In the genomic region with DNA sequence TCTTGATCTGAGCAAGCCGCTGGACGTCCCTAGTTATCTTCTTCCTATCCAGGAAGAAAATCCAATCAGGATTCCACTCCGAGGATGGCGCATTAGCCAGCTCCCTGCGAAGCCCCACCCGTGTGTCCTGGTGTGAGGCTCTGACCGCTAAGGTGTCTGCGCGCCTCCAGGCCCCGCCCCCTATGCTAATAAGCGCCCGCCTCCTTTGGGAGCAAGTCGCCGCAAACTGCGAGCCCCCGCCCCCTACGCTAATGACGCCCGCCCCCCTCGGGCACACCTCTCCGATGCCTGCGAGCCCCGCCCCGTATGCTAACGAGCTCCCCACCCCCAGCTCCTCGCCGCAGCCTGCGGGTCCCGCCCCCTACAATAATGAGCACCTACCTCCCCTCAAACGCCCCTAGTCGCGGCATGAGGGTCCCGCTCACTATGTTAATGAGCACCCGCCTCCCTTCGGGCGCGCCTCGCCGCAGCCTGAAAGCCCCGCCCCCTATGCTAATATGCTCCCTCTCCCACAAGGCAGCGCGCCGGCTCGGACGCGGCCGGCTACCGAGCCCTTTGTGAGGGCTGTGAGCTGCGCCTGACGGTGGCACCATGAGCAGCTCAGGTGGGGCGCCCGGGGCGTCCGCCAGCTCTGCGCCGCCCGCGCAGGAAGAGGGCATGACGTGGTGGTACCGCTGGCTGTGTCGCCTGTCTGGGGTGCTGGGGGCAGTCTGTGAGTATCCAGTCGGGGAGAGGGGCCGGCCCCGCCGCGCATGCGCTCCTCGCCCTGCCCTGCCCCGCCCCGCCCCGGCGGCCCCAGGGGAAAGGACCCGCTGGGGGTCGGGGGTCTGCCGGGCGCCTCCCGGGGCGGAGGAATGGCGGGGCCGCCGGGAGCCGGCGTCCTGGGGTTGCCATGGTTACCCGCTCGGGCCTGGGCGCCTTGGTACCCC, we compare ENCODE assay signal across 8 cellular contexts. TPM values are rescaled to one million over a fixed set of nuclear protein-coding genes. Genes with fewer than 3 reads are reported as not detected.
DNase-seq lines count a peak whose midpoint lies in the region; ATAC-seq and TF ChIP-seq lines count a peak whose summit lies in the region.

A gene (plus strand): TSS at position 503 of the 929 bp plus-strand sequence. CDS start 89 bp downstream, at position 592.

- H3K9ac ChIP-seq in smooth muscle cell (ENCODE audit: low read depth) = peak within 1 kb of the TSS; percentile 92

- peaks cover 27% of the 10 kb centered on the region for H4K20me1 ChIP-seq in smooth muscle cell (ENCODE audit: low read depth)

- H3K9me3 Mint-ChIP-seq in WTC11 = no peaks in the 10 kb centered on the region
- H3K9me3 Mint-ChIP-seq in immature natural killer cell = no peaks in the 10 kb centered on the region

- DNase-seq in NCI-H2196 treated with DMSO at 0.1 percent for 48 hours (lab: John Stamatoyannopoulos, UW; ENCODE audit: unreplicated experiment) (peak; percentile 99), WTC11 (ENCODE audit: low spot score) (peak; percentile 99), cardiac fibroblast (ENCODE audit: low read depth in 2 of 2) (peak; percentile 92 to 96), immature natural killer cell (peak; percentile 91 to 92 (median 91)), smooth muscle cell (lab: John Stamatoyannopoulos, UW; ENCODE audit: unreplicated experiment) (peak; percentile 98)

- H3F3A ChIP-seq in smooth muscle cell (ENCODE audit: low read depth) = no peaks in the 10 kb centered on the region

- no peaks in the 10 kb centered on the region for H3K36me3 Mint-ChIP-seq in WTC11
- H3K36me3 Mint-ChIP-seq in immature natural killer cell = no peaks in the 10 kb centered on the region

- H2AFZ ChIP-seq in ACC112 (ENCODE audit: low read length, unreplicated experiment) = peak within 1 kb of the TSS; percentile 41
- H2AFZ ChIP-seq in smooth muscle cell (ENCODE audit: low read depth) = peak within 1 kb of the TSS; percentile 89

- H3K27ac ChIP-seq in ACC112 (ENCODE audit: low read depth, low read length) (peak within 1 kb of the TSS; percentile 50), smooth muscle cell (ENCODE audit: low read depth) (peak within 1 kb of the TSS; percentile 79)

- H3K4me3 ChIP-seq in ACC112 (ENCODE audit: low read depth, low read length) (peak within 1 kb of the TSS; percentile 75), cardiac fibroblast (replicated peaks in 1 of 2; ENCODE audit: low read depth in 2 of 2, low read length in 2 of 2) (peak within 1 kb of the TSS; percentile 61 to 86), smooth muscle cell (peak within 1 kb of the TSS; percentile 89)

- H3K4me1 Mint-ChIP-seq in WTC11 = peaks cover 31% of the 10 kb centered on the region
- peaks cover 9 to 12% of the 10 kb centered on the region in 2 donors for H3K4me1 Mint-ChIP-seq in immature natural killer cell

- H3K27me3 Mint-ChIP-seq in WTC11 (ENCODE audit: low read depth) (no peaks in the 10 kb centered on the region), immature natural killer cell (ENCODE audit: low read depth in 3 of 3) (peaks cover 0 to 7% (median 2%) of the 10 kb centered on the region in 3 donors)

- H3K27ac Mint-ChIP-seq in WTC11 (peak within 1 kb of the TSS; percentile 96), immature natural killer cell (peak within 1 kb of the TSS; percentile 84 to 96 (median 92))

- POLR2A ChIA-PET in WTC11 (lab: Charles Lee) = interaction anchor here (0.6 to 2.6 kb wide), 5 partner anchors 9 to 112 kb away, joined by 3 to 10 read pairs (median 4); a partner anchor contains a TSS

- H3K4me3 Mint-ChIP-seq in WTC11 (peak within 1 kb of the TSS; percentile 82), immature natural killer cell (peak within 1 kb of the TSS; percentile 86 to 94 (median 92))

- TF ChIP-seq CTCF in WTC11 (IDR thresholded peaks at IDR 0.05) = no peak
- TF ChIP-seq CTCF in cardiac fibroblast (IDR thresholded peaks at IDR 0.05; ENCODE audit: low read depth, low read length) = no peak
- TF ChIP-seq CTCF in smooth muscle cell (IDR thresholded peaks at IDR 0.05; ENCODE audit: borderline replicate concordance, insufficient read depth, poor library complexity, severe bottlenecking) = no peak

- H3K36me3 ChIP-seq in ACC112 (ENCODE audit: insufficient read depth, low read length) (no peaks in the 10 kb centered on the region), smooth muscle cell (ENCODE audit: low read depth) (no peaks in the 10 kb centered on the region)

- H3K4me2 ChIP-seq in smooth muscle cell = peak within 1 kb of the TSS; percentile 91

- H3K27me3 ChIP-seq in ACC112 (ENCODE audit: insufficient read depth, low read length) (no peaks in the 10 kb centered on the region), smooth muscle cell (ENCODE audit: low read depth) (no peaks in the 10 kb centered on the region)

- peak; percentile 61 for ATAC-seq in GM18873 (IDR thresholded peaks at IDR 0.05; ENCODE audit: low FRiP score, unreplicated experiment)
- peak; percentile 64 for ATAC-seq in HG03135 (IDR thresholded peaks at IDR 0.05; ENCODE audit: unreplicated experiment)
- peak; percentile 88 for ATAC-seq in WTC11

- H3K79me2 ChIP-seq in ACC112 (ENCODE audit: control insufficient read depth, insufficient read depth, low read length, unreplicated experiment) = no peaks in the 10 kb centered on the region
- no peaks in the 10 kb centered on the region for H3K79me2 ChIP-seq in smooth muscle cell (ENCODE audit: low read depth)

- H3K9me3 ChIP-seq in smooth muscle cell (replicated peaks; ENCODE audit: low read depth) = no peaks in the 10 kb centered on the region

- CTCF ChIA-PET in WTC11 (lab: Charles Lee) = interaction anchor here (0.7 to 2.9 kb wide), 29 partner anchors 9 to 432 kb away, joined by 3 to 29 read pairs (median 6); a partner anchor contains a TSS

- H3K4me1 ChIP-seq in ACC112 (ENCODE audit: control insufficient read depth, insufficient read depth, low read length, unreplicated experiment) (peaks cover 13% of the 10 kb centered on the region), smooth muscle cell (ENCODE audit: low read depth) (peaks cover 12% of the 10 kb centered on the region)

- WGBS in smooth muscle cell (ENCODE audit: low lambda C conversion rate) = under 1% methylated on average over 46 of the region's 86 CpGs

TF ChIP-seq in WTC11, 78 proteins besides CTCF, POLR2A, EP300 and RAD21 (continues in another document):
- TF ChIP-seq GTF2I (CRISPR knock-in tag; conservative IDR thresholded peaks at IDR 0.05) = no peak
- TF ChIP-seq SP1 (CRISPR knock-in tag; conservative IDR thresholded peaks at IDR 0.05) = peak; percentile 73
- TF ChIP-seq, protein P1, sequence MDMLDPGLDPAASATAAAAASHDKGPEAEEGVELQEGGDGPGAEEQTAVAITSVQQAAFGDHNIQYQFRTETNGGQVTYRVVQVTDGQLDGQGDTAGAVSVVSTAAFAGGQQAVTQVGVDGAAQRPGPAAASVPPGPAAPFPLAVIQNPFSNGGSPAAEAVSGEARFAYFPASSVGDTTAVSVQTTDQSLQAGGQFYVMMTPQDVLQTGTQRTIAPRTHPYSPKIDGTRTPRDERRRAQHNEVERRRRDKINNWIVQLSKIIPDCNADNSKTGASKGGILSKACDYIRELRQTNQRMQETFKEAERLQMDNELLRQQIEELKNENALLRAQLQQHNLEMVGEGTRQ (CRISPR knock-in tag; IDR thresholded peaks at IDR 0.05) = 0 out of 2 replicates have a peak, but pooled peaks have one; percentile 12
- TF ChIP-seq, protein P2, sequence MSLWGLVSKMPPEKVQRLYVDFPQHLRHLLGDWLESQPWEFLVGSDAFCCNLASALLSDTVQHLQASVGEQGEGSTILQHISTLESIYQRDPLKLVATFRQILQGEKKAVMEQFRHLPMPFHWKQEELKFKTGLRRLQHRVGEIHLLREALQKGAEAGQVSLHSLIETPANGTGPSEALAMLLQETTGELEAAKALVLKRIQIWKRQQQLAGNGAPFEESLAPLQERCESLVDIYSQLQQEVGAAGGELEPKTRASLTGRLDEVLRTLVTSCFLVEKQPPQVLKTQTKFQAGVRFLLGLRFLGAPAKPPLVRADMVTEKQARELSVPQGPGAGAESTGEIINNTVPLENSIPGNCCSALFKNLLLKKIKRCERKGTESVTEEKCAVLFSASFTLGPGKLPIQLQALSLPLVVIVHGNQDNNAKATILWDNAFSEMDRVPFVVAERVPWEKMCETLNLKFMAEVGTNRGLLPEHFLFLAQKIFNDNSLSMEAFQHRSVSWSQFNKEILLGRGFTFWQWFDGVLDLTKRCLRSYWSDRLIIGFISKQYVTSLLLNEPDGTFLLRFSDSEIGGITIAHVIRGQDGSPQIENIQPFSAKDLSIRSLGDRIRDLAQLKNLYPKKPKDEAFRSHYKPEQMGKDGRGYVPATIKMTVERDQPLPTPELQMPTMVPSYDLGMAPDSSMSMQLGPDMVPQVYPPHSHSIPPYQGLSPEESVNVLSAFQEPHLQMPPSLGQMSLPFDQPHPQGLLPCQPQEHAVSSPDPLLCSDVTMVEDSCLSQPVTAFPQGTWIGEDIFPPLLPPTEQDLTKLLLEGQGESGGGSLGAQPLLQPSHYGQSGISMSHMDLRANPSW (CRISPR knock-in tag; conservative IDR thresholded peaks at IDR 0.05; ENCODE audit: low read depth) = no peak
- TF ChIP-seq EMX1 (CRISPR knock-in tag; IDR thresholded peaks at IDR 0.05) = no peak
- TF ChIP-seq, protein P3, sequence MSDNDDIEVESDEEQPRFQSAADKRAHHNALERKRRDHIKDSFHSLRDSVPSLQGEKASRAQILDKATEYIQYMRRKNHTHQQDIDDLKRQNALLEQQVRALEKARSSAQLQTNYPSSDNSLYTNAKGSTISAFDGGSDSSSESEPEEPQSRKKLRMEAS (CRISPR knock-in tag; IDR thresholded peaks at IDR 0.05) = 0 out of 2 replicates have a peak, but pooled peaks have one; percentile 7
- TF ChIP-seq ZNF263 (CRISPR knock-in tag; IDR thresholded peaks at IDR 0.05; ENCODE audit: low read depth) = no peak
- peak; percentile 88 for TF ChIP-seq ZNF423 (CRISPR knock-in tag; IDR thresholded peaks at IDR 0.05)
- TF ChIP-seq, protein P4, sequence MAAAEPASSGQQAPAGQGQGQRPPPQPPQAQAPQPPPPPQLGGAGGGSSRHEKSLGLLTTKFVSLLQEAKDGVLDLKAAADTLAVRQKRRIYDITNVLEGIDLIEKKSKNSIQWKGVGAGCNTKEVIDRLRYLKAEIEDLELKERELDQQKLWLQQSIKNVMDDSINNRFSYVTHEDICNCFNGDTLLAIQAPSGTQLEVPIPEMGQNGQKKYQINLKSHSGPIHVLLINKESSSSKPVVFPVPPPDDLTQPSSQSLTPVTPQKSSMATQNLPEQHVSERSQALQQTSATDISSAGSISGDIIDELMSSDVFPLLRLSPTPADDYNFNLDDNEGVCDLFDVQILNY (CRISPR knock-in tag; IDR thresholded peaks at IDR 0.05) = peak; percentile 64; the same call in 1 of the 2 replicates
- TF ChIP-seq, protein P5, sequence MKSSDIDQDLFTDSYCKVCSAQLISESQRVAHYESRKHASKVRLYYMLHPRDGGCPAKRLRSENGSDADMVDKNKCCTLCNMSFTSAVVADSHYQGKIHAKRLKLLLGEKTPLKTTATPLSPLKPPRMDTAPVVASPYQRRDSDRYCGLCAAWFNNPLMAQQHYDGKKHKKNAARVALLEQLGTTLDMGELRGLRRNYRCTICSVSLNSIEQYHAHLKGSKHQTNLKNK (CRISPR knock-in tag; IDR thresholded peaks at IDR 0.05) = peak; percentile 74; the same call in 1 of the 2 replicates

RNA-seq across cellular contexts. Expression of the gene that starts here (rescaled TPM):
- total RNA-seq in WTC11 (2021) = 22.5 to 38.7 TPM (median 29.5 TPM) in 3 replicates
- 10 to 100 TPM in 1 of 3 donors, 1 to 10 TPM in 2; 5.3 to 11.3 (median 7.4) TPM for polyA plus RNA-seq in immature natural killer cell
- 5.8 and 8.9 TPM in 2 replicates for total RNA-seq in smooth muscle cell
- 22.8 and 27.1 TPM in 2 replicates for polyA plus RNA-seq in smooth muscle cell

Comparison
In these comparisons a context has a peak if more than half of its experiments do, and no peak if none do; other contexts are left out.
1. Peak in every context shown above with its lines: DNase-seq, ATAC-seq, H3K4me3 ChIP-seq and H3K27ac ChIP-seq.